Comparison of ENCODE assay signal across 1 cellular context in the genomic region with DNA sequence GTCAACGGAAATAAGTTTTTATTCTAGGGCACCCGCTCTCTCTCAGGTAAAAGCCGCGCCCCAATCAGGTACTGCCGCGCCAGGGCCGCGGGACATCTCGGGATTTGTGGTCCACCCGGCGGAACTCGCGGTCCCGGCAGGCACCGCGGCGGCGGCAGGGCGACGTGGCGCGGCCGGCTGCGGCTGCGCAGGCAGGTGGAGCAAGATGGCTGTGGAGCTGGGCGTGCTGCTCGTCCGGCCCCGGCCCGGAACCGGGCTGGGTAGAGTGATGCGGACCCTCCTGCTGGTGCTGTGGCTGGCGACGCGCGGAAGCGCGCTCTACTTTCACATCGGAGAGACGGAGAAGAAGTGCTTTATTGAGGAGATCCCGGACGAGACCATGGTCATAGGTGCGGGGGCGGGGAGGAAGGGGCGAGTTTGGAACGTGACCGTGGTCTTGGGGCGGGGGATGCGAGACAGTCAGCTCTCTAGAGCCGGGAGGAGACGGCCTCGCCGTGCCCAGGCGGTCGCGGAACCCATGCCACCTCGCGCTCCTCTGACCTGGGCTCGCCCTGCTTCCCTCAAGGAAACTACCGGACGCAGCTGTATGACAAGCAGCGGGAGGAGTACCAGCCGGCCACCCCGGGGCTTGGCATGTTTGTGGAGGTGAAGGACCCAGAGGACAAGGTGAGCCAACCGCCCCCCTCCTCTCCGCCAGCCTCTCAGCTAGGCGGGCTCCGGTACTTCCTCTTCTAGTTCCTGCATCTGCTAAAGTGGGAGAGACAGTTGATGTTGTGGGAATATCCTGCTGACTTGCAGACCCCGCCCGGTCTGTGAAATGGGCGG.
A peak's percentile ranks its signal among the peaks of the same experiment; 100 is the strongest.
TF ChIP-seq lines count a peak whose summit lies in the region.

A gene (plus strand): TSS at position 194 of the 825 bp plus-strand sequence. CDS start 12 bp downstream, at position 206.

TF ChIP-seq in K562, 482 proteins besides CTCF, POLR2A, EP300 and RAD21 (continued from another document and continues in another):
- TF ChIP-seq, protein P1, sequence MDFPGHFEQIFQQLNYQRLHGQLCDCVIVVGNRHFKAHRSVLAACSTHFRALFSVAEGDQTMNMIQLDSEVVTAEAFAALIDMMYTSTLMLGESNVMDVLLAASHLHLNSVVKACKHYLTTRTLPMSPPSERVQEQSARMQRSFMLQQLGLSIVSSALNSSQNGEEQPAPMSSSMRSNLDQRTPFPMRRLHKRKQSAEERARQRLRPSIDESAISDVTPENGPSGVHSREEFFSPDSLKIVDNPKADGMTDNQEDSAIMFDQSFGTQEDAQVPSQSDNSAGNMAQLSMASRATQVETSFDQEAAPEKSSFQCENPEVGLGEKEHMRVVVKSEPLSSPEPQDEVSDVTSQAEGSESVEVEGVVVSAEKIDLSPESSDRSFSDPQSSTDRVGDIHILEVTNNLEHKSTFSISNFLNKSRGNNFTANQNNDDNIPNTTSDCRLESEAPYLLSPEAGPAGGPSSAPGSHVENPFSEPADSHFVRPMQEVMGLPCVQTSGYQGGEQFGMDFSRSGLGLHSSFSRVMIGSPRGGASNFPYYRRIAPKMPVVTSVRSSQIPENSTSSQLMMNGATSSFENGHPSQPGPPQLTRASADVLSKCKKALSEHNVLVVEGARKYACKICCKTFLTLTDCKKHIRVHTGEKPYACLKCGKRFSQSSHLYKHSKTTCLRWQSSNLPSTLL (IDR thresholded peaks at IDR 0.05): no peak
- TF ChIP-seq CHD2 (IDR thresholded peaks at IDR 0.05; ENCODE audit: low read depth, low read length): peak; percentile 84
- TF ChIP-seq MAFK (IDR thresholded peaks at IDR 0.05; ENCODE audit: low read length): no peak
- peak; percentile 81 for TF ChIP-seq PML (IDR thresholded peaks at IDR 0.05; ENCODE audit: low read length)
- TF ChIP-seq SP2 (IDR thresholded peaks at IDR 0.05; ENCODE audit: extremely low read depth, low read depth, low read length, poor library complexity, severe bottlenecking): no peak
- TF ChIP-seq, protein P2, sequence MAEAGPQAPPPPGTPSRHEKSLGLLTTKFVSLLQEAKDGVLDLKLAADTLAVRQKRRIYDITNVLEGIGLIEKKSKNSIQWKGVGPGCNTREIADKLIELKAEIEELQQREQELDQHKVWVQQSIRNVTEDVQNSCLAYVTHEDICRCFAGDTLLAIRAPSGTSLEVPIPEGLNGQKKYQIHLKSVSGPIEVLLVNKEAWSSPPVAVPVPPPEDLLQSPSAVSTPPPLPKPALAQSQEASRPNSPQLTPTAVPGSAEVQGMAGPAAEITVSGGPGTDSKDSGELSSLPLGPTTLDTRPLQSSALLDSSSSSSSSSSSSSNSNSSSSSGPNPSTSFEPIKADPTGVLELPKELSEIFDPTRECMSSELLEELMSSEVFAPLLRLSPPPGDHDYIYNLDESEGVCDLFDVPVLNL (CRISPR knock-in tag; IDR thresholded peaks at IDR 0.05; ENCODE audit: low read depth): no peak
- TF ChIP-seq SRSF9 (IDR thresholded peaks at IDR 0.05; ENCODE audit: borderline replicate concordance, low read depth, low read length): no peak
- no peak for TF ChIP-seq MECOM (CRISPR knock-in tag; IDR thresholded peaks at IDR 0.05)
- no peak for TF ChIP-seq GATAD2B (IDR thresholded peaks at IDR 0.05; ENCODE audit: borderline replicate concordance)
- TF ChIP-seq SMAD4 (CRISPR knock-in tag; conservative IDR thresholded peaks at IDR 0.05): no peak
- TF ChIP-seq ZSCAN29 (IDR thresholded peaks at IDR 0.05): no peak
- TF ChIP-seq, protein P3, sequence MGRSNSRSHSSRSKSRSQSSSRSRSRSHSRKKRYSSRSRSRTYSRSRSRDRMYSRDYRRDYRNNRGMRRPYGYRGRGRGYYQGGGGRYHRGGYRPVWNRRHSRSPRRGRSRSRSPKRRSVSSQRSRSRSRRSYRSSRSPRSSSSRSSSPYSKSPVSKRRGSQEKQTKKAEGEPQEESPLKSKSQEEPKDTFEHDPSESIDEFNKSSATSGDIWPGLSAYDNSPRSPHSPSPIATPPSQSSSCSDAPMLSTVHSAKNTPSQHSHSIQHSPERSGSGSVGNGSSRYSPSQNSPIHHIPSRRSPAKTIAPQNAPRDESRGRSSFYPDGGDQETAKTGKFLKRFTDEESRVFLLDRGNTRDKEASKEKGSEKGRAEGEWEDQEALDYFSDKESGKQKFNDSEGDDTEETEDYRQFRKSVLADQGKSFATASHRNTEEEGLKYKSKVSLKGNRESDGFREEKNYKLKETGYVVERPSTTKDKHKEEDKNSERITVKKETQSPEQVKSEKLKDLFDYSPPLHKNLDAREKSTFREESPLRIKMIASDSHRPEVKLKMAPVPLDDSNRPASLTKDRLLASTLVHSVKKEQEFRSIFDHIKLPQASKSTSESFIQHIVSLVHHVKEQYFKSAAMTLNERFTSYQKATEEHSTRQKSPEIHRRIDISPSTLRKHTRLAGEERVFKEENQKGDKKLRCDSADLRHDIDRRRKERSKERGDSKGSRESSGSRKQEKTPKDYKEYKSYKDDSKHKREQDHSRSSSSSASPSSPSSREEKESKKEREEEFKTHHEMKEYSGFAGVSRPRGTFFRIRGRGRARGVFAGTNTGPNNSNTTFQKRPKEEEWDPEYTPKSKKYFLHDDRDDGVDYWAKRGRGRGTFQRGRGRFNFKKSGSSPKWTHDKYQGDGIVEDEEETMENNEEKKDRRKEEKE (IDR thresholded peaks at IDR 0.05; ENCODE audit: borderline replicate concordance in 1 of 2, control insufficient read depth in 1 of 2, low read depth in 2 of 2, low read length in 1 of 2): no peak
- no peak for TF ChIP-seq BRCA1 (IDR thresholded peaks at IDR 0.05)
- no peak for TF ChIP-seq BRCA1 (CRISPR knock-in tag; IDR thresholded peaks at IDR 0.05)
- no peak for TF ChIP-seq FOXM1 (IDR thresholded peaks at IDR 0.05; ENCODE audit: low read depth)
- no peak for TF ChIP-seq FOXM1 (CRISPR knock-in tag; IDR thresholded peaks at IDR 0.05; ENCODE audit: low read depth)
- TF ChIP-seq NR1H2 (CRISPR knock-in tag; IDR thresholded peaks at IDR 0.05): no peak
- TF ChIP-seq ZC3H4 (CRISPR knock-in tag; IDR thresholded peaks at IDR 0.05; ENCODE audit: borderline replicate concordance): no peak
- TF ChIP-seq, protein P4, sequence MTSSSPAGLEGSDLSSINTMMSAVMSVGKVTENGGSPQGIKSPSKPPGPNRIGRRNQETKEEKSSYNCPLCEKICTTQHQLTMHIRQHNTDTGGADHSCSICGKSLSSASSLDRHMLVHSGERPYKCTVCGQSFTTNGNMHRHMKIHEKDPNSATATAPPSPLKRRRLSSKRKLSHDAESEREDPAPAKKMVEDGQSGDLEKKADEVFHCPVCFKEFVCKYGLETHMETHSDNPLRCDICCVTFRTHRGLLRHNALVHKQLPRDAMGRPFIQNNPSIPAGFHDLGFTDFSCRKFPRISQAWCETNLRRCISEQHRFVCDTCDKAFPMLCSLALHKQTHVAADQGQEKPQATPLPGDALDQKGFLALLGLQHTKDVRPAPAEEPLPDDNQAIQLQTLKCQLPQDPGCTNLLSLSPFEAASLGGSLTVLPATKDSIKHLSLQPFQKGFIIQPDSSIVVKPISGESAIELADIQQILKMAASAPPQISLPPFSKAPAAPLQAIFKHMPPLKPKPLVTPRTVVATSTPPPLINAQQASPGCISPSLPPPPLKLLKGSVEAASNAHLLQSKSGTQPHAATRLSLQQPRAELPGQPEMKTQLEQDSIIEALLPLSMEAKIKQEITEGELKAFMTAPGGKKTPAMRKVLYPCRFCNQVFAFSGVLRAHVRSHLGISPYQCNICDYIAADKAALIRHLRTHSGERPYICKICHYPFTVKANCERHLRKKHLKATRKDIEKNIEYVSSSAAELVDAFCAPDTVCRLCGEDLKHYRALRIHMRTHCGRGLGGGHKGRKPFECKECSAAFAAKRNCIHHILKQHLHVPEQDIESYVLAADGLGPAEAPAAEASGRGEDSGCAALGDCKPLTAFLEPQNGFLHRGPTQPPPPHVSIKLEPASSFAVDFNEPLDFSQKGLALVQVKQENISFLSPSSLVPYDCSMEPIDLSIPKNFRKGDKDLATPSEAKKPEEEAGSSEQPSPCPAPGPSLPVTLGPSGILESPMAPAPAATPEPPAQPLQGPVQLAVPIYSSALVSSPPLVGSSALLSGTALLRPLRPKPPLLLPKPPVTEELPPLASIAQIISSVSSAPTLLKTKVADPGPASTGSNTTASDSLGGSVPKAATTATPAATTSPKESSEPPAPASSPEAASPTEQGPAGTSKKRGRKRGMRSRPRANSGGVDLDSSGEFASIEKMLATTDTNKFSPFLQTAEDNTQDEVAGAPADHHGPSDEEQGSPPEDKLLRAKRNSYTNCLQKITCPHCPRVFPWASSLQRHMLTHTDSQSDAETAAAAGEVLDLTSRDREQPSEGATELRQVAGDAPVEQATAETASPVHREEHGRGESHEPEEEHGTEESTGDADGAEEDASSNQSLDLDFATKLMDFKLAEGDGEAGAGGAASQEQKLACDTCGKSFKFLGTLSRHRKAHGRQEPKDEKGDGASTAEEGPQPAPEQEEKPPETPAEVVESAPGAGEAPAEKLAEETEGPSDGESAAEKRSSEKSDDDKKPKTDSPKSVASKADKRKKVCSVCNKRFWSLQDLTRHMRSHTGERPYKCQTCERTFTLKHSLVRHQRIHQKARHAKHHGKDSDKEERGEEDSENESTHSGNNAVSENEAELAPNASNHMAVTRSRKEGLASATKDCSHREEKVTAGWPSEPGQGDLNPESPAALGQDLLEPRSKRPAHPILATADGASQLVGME (CRISPR knock-in tag; IDR thresholded peaks at IDR 0.05): no peak; the same call in 1 of the 2 replicates
- no peak for TF ChIP-seq ZC3H8 (IDR thresholded peaks at IDR 0.05)
- no peak for TF ChIP-seq ZNF778 (CRISPR knock-in tag; IDR thresholded peaks at IDR 0.05)
- TF ChIP-seq ZBTB1 (CRISPR knock-in tag; IDR thresholded peaks at IDR 0.05; ENCODE audit: borderline replicate concordance, low read depth): peak; percentile 80
- TF ChIP-seq CCAR2 (IDR thresholded peaks at IDR 0.05; ENCODE audit: low read depth, low read length): no peak
- TF ChIP-seq, protein P5, sequence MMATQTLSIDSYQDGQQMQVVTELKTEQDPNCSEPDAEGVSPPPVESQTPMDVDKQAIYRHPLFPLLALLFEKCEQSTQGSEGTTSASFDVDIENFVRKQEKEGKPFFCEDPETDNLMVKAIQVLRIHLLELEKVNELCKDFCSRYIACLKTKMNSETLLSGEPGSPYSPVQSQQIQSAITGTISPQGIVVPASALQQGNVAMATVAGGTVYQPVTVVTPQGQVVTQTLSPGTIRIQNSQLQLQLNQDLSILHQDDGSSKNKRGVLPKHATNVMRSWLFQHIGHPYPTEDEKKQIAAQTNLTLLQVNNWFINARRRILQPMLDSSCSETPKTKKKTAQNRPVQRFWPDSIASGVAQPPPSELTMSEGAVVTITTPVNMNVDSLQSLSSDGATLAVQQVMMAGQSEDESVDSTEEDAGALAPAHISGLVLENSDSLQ (IDR thresholded peaks at IDR 0.05): no peak
- no peak for TF ChIP-seq MEF2D (tag; conservative IDR thresholded peaks at IDR 0.05; ENCODE audit: low read depth)
- TF ChIP-seq ZNF282 (CRISPR knock-in tag; IDR thresholded peaks at IDR 0.05): no peak
- TF ChIP-seq, protein P6, sequence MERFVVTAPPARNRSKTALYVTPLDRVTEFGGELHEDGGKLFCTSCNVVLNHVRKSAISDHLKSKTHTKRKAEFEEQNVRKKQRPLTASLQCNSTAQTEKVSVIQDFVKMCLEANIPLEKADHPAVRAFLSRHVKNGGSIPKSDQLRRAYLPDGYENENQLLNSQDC (CRISPR knock-in tag; IDR thresholded peaks at IDR 0.05): no peak
- TF ChIP-seq CEBPG (CRISPR knock-in tag; IDR thresholded peaks at IDR 0.05): no peak
- no peak for TF ChIP-seq CEBPG (tag; conservative IDR thresholded peaks at IDR 0.05 in 1 of 2, IDR thresholded peaks at IDR 0.05 in 1 of 2)
- peak; percentile 78; the same call in 1 of the 2 replicates for TF ChIP-seq TGIF2 (CRISPR knock-in tag; IDR thresholded peaks at IDR 0.05)
- no peak for TF ChIP-seq GABPB2 (CRISPR knock-in tag; conservative IDR thresholded peaks at IDR 0.05)
- no peak for TF ChIP-seq ZNF23 (CRISPR knock-in tag; IDR thresholded peaks at IDR 0.05)
- TF ChIP-seq XRCC5 (IDR thresholded peaks at IDR 0.05; ENCODE audit: low read depth, low read length): no peak
- TF ChIP-seq MTF1 (CRISPR knock-in tag; IDR thresholded peaks at IDR 0.05; ENCODE audit: borderline replicate concordance): no peak
- TF ChIP-seq ILK (tag; IDR thresholded peaks at IDR 0.05; ENCODE audit: borderline replicate concordance, low read depth): no peak
- no peak for TF ChIP-seq KDM1A (IDR thresholded peaks at IDR 0.05)
- no peak for TF ChIP-seq ZNF764 (CRISPR knock-in tag; IDR thresholded peaks at IDR 0.05; ENCODE audit: low read depth)
- no peak for TF ChIP-seq BRF1 (IDR thresholded peaks at IDR 0.05; ENCODE audit: borderline replicate concordance, extremely low read depth, insufficient read length)
- TF ChIP-seq, protein P7, sequence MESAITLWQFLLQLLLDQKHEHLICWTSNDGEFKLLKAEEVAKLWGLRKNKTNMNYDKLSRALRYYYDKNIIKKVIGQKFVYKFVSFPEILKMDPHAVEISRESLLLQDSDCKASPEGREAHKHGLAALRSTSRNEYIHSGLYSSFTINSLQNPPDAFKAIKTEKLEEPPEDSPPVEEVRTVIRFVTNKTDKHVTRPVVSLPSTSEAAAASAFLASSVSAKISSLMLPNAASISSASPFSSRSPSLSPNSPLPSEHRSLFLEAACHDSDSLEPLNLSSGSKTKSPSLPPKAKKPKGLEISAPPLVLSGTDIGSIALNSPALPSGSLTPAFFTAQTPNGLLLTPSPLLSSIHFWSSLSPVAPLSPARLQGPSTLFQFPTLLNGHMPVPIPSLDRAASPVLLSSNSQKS (CRISPR knock-in tag; IDR thresholded peaks at IDR 0.05): no peak
- TF ChIP-seq ZNF431 (CRISPR knock-in tag; IDR thresholded peaks at IDR 0.05): no peak
- TF ChIP-seq, protein P8, sequence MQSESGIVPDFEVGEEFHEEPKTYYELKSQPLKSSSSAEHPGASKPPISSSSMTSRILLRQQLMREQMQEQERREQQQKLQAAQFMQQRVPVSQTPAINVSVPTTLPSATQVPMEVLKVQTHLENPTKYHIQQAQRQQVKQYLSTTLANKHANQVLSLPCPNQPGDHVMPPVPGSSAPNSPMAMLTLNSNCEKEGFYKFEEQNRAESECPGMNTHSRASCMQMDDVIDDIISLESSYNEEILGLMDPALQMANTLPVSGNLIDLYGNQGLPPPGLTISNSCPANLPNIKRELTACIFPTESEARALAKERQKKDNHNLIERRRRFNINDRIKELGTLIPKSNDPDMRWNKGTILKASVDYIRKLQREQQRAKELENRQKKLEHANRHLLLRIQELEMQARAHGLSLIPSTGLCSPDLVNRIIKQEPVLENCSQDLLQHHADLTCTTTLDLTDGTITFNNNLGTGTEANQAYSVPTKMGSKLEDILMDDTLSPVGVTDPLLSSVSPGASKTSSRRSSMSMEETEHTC (IDR thresholded peaks at IDR 0.05): no peak
- no peak for TF ChIP-seq SNIP1 (IDR thresholded peaks at IDR 0.05; ENCODE audit: low read depth)
- TF ChIP-seq RBM34 (IDR thresholded peaks at IDR 0.05; ENCODE audit: borderline replicate concordance, insufficient read depth, low read length): no peak
- TF ChIP-seq NCOA6 (IDR thresholded peaks at IDR 0.05): no peak
- TF ChIP-seq ZKSCAN3 (CRISPR knock-in tag; IDR thresholded peaks at IDR 0.05): no peak
- no peak for TF ChIP-seq KHSRP (IDR thresholded peaks at IDR 0.05)
- no peak for TF ChIP-seq SRSF1 (IDR thresholded peaks at IDR 0.05; ENCODE audit: low read depth, low read length)
- no peak for TF ChIP-seq MAFG (tag; conservative IDR thresholded peaks at IDR 0.05)
